21 cellular contexts compared by ENCODE assay signal in genomic region chr13:113447596-113447995, GRCh38.
"Had no signal": no experiment of that assay in that cellular context is flagged by ENCODE, and none has a peak within 500 bp of the region (broad histone marks: within the 10 kb centered on the region; RNA-seq: fewer than 3 reads in every experiment).

No MANE protein-coding gene starts in this region.

- H3K9me3 ChIP-seq: body of pancreas, ovary, tibial nerve, vagina had no signal

- H3K4me1 ChIP-seq: foreskin keratinocyte, neural progenitor cell, vagina had no signal

- H2AFZ ChIP-seq: neural progenitor cell had no signal

- H3K27me3 ChIP-seq: body of pancreas, foreskin keratinocyte, neural progenitor cell, ovary, tibial nerve, vagina had no signal

- ATAC-seq: activated CD8-positive, alpha-beta T cell treated with anti-CD3 and anti-CD28 coated beads, Interleukin-2, amount 10 ng/mL, durations not matched to agents 7 days and 5 days; activated naive CD4-positive, alpha-beta T cell treated with anti-CD3 and anti-CD28 coated beads, Interleukin-2, amount 50 U/mL, for 72 hours; activated T-cell treated with anti-CD3 and anti-CD28 coated beads, Interleukin-2, amount 50 U/mL, for 72 hours; body of pancreas; foreskin keratinocyte; left cardiac atrium had no signal

- FAIRE-seq: small intestine had no signal

- H3K4me3 ChIP-seq: body of pancreas, neural progenitor cell, ovary, tibial nerve, vagina had no signal

- H3K36me3 ChIP-seq: neural progenitor cell, ovary, vagina had no signal

- H3K27ac ChIP-seq: foreskin keratinocyte, neural progenitor cell, ovary, tibial nerve, vagina had no signal

- H3K9ac ChIP-seq: neural progenitor cell had no signal

- H3K4me2 ChIP-seq: neural progenitor cell had no signal

- DNase-seq: activated CD4-positive, alpha-beta T cell treated with anti-CD3 and anti-CD28 coated beads, Interleukin-2, amount 10 ng/mL, durations not matched to agents 24 days and 14 days; activated CD4-positive, CD25-positive, alpha-beta regulatory T cell; activated CD8-positive, alpha-beta memory T cell treated with anti-CD3 and anti-CD28 coated beads, Interleukin-2, amount 50 U/mL, for 4 hours; activated CD8-positive, alpha-beta T cell treated with anti-CD3 and anti-CD28 coated beads, Interleukin-2, amount 10 ng/mL, durations not matched to agents 7 days and 5 days; activated gamma-delta T cell; activated T-cell treated with anti-CD3 and anti-CD28 coated beads, Interleukin-2, amount 50 U/mL, for 72 hours; amygdala; body of pancreas; cortex of kidney; effector CD8-positive, alpha-beta T cell; foreskin keratinocyte; left cardiac atrium; retina; small intestine; stimulated activated CD4-positive, alpha-beta T cell treated with anti-CD3 and anti-CD28 coated beads, Interleukin-4, amount 100 ng/mL, for 24 hours; stimulated activated naive CD4-positive, alpha-beta T cell had no signal
